15 cellular contexts compared by ENCODE assay signal in genomic region chr1:53316742-53317650, GRCh38. TPM values are rescaled to one million over a fixed set of nuclear protein-coding genes. Genes with fewer than 3 reads are reported as not detected.
DNase-seq lines count a peak whose midpoint lies in the region; ATAC-seq, FAIRE-seq and TF ChIP-seq lines count a peak whose summit lies in the region.
"Had no signal": no experiment of that assay in that cellular context is flagged by ENCODE, and none has a peak within 500 bp of the region (broad histone marks: within the 10 kb centered on the region; RNA-seq: fewer than 3 reads in every experiment).

No MANE protein-coding gene starts in this region.

- TF ChIP-seq CTCF in K562 (IDR thresholded peaks at IDR 0.05 in 2 of 3, conservative IDR thresholded peaks at IDR 0.05 in 1 of 3; ENCODE audit: insufficient read depth in 2 of 3, low read depth in 1 of 3, low read length in 3 of 3) (no peak), osteoblast (IDR thresholded peaks at IDR 0.05; ENCODE audit: extremely low read depth, low read depth, low read length) (no peak)

- TF ChIP-seq POLR2A in K562 (conservative IDR thresholded peaks at IDR 0.05) = no peak

- H4K20me1 ChIP-seq in K562 (replicated peaks; ENCODE audit: control insufficient read depth, insufficient read depth, low read length) (peaks cover 22% of the 10 kb centered on the region), osteoblast (ENCODE audit: insufficient read depth, low read length) (no peaks in the 10 kb centered on the region)

- peak overlapping the region in 1 of 2 experiments; percentile 76; a peak in 2 of 4 replicates for H3K9ac ChIP-seq in K562 (ENCODE audit: insufficient read depth in 1 of 2, low read depth in 2 of 2, low read length in 2 of 2)

- in situ Hi-C loops in K562 (cut with MboI) = no loop called here

- no peak for DNase-seq in T-helper 1 cell
- peak; percentile 92 for DNase-seq in NCI-H1694 treated with DMSO at 0.1 percent for 48 hours (lab: John Stamatoyannopoulos, UW)
- DNase-seq in K562 (ENCODE audit: extremely low read depth in 1 of 4, low spot score in 3 of 4) = peak in 1 of 4 experiments; percentile 32
- peak; percentile 68 for DNase-seq in osteoblast (ENCODE audit: insufficient read length, low spot score, missing footprints)
- no peak for DNase-seq in HK-2 (ENCODE audit: unreplicated experiment)
- DNase-seq: activated T-cell treated with anti-CD3 and anti-CD28 coated beads, Interleukin-2, amount 50 U/mL, for 48 hours; brain microvascular endothelial cell; erythroblast; sigmoid colon; T1000; trophoblast cell had no signal

- H3K36me3 Mint-ChIP-seq in T-helper 1 cell treated with Interleukin-12 subunit alpha and Interleukin-12 subunit beta and Interleukin-4 antibody, amounts not matched to agents 30 μg/mL and 1 μg/mL, for 36 hours (ENCODE audit: low read depth) = peaks cover 9% of the 10 kb centered on the region

- peaks cover 15% of the 10 kb centered on the region for H3K4me1 Mint-ChIP-seq in T-helper 1 cell treated with Interleukin-12 subunit alpha and Interleukin-12 subunit beta and Interleukin-4 antibody, amounts not matched to agents 30 μg/mL and 1 μg/mL, for 36 hours (ENCODE audit: low read depth)

- no peak overlapping the region for H3K4me3 Mint-ChIP-seq in T-helper 1 cell treated with Interleukin-12 subunit alpha and Interleukin-12 subunit beta and Interleukin-4 antibody, amounts not matched to agents 30 μg/mL and 1 μg/mL, for 36 hours

- H3K4me1 ChIP-seq in K562 (replicated peaks in 1 of 2; ENCODE audit: control insufficient read depth in 2 of 2, insufficient read depth in 2 of 2, low read length in 2 of 2) (peaks cover 0 to 24% of the 10 kb centered on the region in 2 experiments; a peak in 4 of 5 replicates), osteoblast (ENCODE audit: insufficient read depth, low read length) (no peaks in the 10 kb centered on the region)
- H3K4me1 ChIP-seq: sigmoid colon had no signal

- peak; percentile 59 for FAIRE-seq in K562 (lab: Jason Lieb, UNC)

- intact Hi-C loops in K562 (cut with micrococcal nuclease) = no loop called here

- H3K27ac ChIP-seq in K562 (ENCODE audit: extremely low read depth, low read depth, low read length) (no peak overlapping the region), osteoblast (ENCODE audit: low read depth, low read length) (no peak overlapping the region)
- H3K27ac ChIP-seq: brain microvascular endothelial cell, HL-60, sigmoid colon had no signal

- WGBS in K562 (ENCODE audit: insufficient coverage, low coverage, missing lambda C conversion rate) = 74% methylated on average over 16 of the region's 19 CpGs

- BruUV-seq in K562 (replicated peaks; lab: Mats Ljungman, UMichigan) = no TSS peak

- H3K9me1 ChIP-seq in K562 (ENCODE audit: control insufficient read depth, insufficient read depth, low read length) = no peaks in the 10 kb centered on the region

- peaks cover 93% of the 10 kb centered on the region for H3K36me3 ChIP-seq in K562 (ENCODE audit: control insufficient read depth, insufficient read depth, low read length)
- peaks cover 3% of the 10 kb centered on the region for H3K36me3 ChIP-seq in osteoblast (ENCODE audit: insufficient read depth, low read length)
- H3K36me3 ChIP-seq: brain microvascular endothelial cell, sigmoid colon had no signal

- no peaks in the 10 kb centered on the region for H3K9me3 Mint-ChIP-seq in T-helper 1 cell treated with Interleukin-12 subunit alpha and Interleukin-12 subunit beta and Interleukin-4 antibody, amounts not matched to agents 30 μg/mL and 1 μg/mL, for 36 hours

- ATAC-seq in K562 (no peak; the same call in 1 of the 3 replicates), GM18907 (IDR thresholded peaks at IDR 0.05; ENCODE audit: unreplicated experiment) (no peak), GM19328 (IDR thresholded peaks at IDR 0.05; ENCODE audit: unreplicated experiment) (no peak)

- peak overlapping the region; percentile 72 for H3K27ac Mint-ChIP-seq in T-helper 1 cell treated with Interleukin-12 subunit alpha and Interleukin-12 subunit beta and Interleukin-4 antibody, amounts not matched to agents 30 μg/mL and 1 μg/mL, for 36 hours

- H3K9me3 ChIP-seq in K562 (replicated peaks; ENCODE audit: control insufficient read depth, insufficient read depth, low read depth, low read length) = no peaks in the 10 kb centered on the region
- no peaks in the 10 kb centered on the region for H3K9me3 ChIP-seq in osteoblast (ENCODE audit: low read depth, low read length)
- H3K9me3 ChIP-seq: sigmoid colon had no signal

- no peaks in the 10 kb centered on the region for H3K27me3 Mint-ChIP-seq in T-helper 1 cell treated with Interleukin-12 subunit alpha and Interleukin-12 subunit beta and Interleukin-4 antibody, amounts not matched to agents 30 μg/mL and 1 μg/mL, for 36 hours (ENCODE audit: low read depth)

- H3K27me3 ChIP-seq in K562 (ENCODE audit: control insufficient read depth in 2 of 2, insufficient read depth in 2 of 2, low read length in 2 of 2) (no peaks in the 10 kb centered on the region), osteoblast (ENCODE audit: insufficient read depth, low read length) (no peaks in the 10 kb centered on the region)
- H3K27me3 ChIP-seq: brain microvascular endothelial cell, sigmoid colon had no signal

- POLR2A ChIA-PET in K562 (lab: Yijun Ruan, JAX) = interaction anchor here (0.6 to 2.7 kb wide), 7 partner anchors 8 to 475 kb away, joined by 3 to 18 read pairs (median 4); no protein-coding TSS in a partner anchor

- TF ChIP-seq RAD21 in K562 (CRISPR knock-in tag; conservative IDR thresholded peaks at IDR 0.05 in 1 of 2, IDR thresholded peaks at IDR 0.05 in 1 of 2) = no peak

- CTCF ChIA-PET in K562 (lab: Yijun Ruan, JAX; ENCODE audit: low intra/inter-chr PET ratio) = interaction anchor here (0.6 kb wide), 1 partner anchor 125 kb away, joined by 3 read pairs; no protein-coding TSS in a partner anchor

- H3K79me2 ChIP-seq in K562 (ENCODE audit: control insufficient read depth, insufficient read depth, low read length) = peaks cover 29% of the 10 kb centered on the region; the same call in 2 of the 3 replicates
- H3K79me2 ChIP-seq in osteoblast (ENCODE audit: insufficient read depth, low read length) = no peaks in the 10 kb centered on the region

- TF ChIP-seq EP300 in K562 (IDR thresholded peaks at IDR 0.05; ENCODE audit: low read length) = no peak

- H3K4me2 ChIP-seq in K562 (ENCODE audit: insufficient read depth, low read length) = no peak overlapping the region
- no peak overlapping the region for H3K4me2 ChIP-seq in osteoblast (ENCODE audit: insufficient read depth, low read length)

- H2AFZ ChIP-seq in K562 (ENCODE audit: low read depth, low read length) = no peak overlapping the region
- no peak overlapping the region for H2AFZ ChIP-seq in osteoblast (ENCODE audit: low read length)

- H3K4me3 ChIP-seq in K562 (no peak overlapping the region), osteoblast (ENCODE audit: insufficient read depth, low read length) (no peak overlapping the region)
- H3K4me3 ChIP-seq: sigmoid colon had no signal

TF ChIP-seq in K562, 482 proteins besides CTCF, POLR2A, EP300 and RAD21 (continues in another document):
- TF ChIP-seq RNF2 (IDR thresholded peaks at IDR 0.05) (no peak), NFYB (IDR thresholded peaks at IDR 0.05; ENCODE audit: extremely low read depth, insufficient read length) (no peak), MAFK (IDR thresholded peaks at IDR 0.05; ENCODE audit: low read length) (no peak), ZNF639 (CRISPR knock-in tag; conservative IDR thresholded peaks at IDR 0.05 in 1 of 2, IDR thresholded peaks at IDR 0.05 in 1 of 2) (no peak), ZBTB5 (IDR thresholded peaks at IDR 0.05) (no peak)

RNA-seq across cellular contexts. Expression of gene LRP8, which starts 10.9 kb away (rescaled TPM):
- 204 and 345 TPM in 2 replicates for total RNA-seq in K562 (2011; cell fraction: chromatin; rRNA removed; ENCODE audit: low replicate concordance)
- total RNA-seq in K562 (2011; cell fraction: nucleolus; rRNA removed) = 194 and 216 TPM in 2 replicates
- 168 and 198 TPM in 2 replicates for total RNA-seq in K562 (2011; cell fraction: nucleoplasm; rRNA removed)
- total RNA-seq in K562 (2014; rRNA removed) (24.2 and 27.6 TPM in 2 replicates), K562 (2014; rRNA removed; fragmentation: Illumina TruSeq; extraction: Trizol) (27.5 and 29.1 TPM in 2 replicates), K562 (2015; rRNA removed; fragmentation: Illumina TruSeq; extraction: Trizol) (35.3 and 35.9 TPM in 2 replicates), K562 (2021) (34.3 and 42.7 TPM in 2 replicates), osteoblast (8.3 and 11.2 TPM in 2 replicates)
- polyA plus RNA-seq in K562 (2011; rRNA removed) (56.1 and 81.1 TPM in 2 replicates), K562 (2014; fragmentation: Illumina TruSeq; extraction: Trizol) (41.4 and 44.4 TPM in 2 replicates), K562 (2014; fragmentation: Nextera tagmentation; extraction: Ambion mirVana) (1 to 10 TPM; 7.1 to 8.8 TPM), K562 (2014; rRNA removed) (31.3 and 35.3 TPM in 2 replicates)
- polyA plus RNA-seq in K562 (2011; cell fraction: cytosol; rRNA removed) = 51.8 and 56.8 TPM in 2 replicates
- polyA plus RNA-seq in K562 (2011; cell fraction: nucleus; rRNA removed) = 300 and 376 TPM in 2 replicates
- 19.3 and 23.5 TPM in 2 replicates for polyA plus RNA-seq in K562 (2012)
- 90.5 and 95.8 TPM in 2 replicates for polyA minus RNA-seq in K562 (2011; rRNA and poly(A)+ RNA removed)
- 33.8 and 37.6 TPM in 2 replicates for polyA minus RNA-seq in K562 (2011; cell fraction: cytosol; rRNA and poly(A)+ RNA removed)
- polyA minus RNA-seq in K562 (2011; cell fraction: nucleus; rRNA and poly(A)+ RNA removed) = 90.9 and 98.3 TPM in 2 replicates

Comparison
In these comparisons a context has a peak if more than half of its experiments do, and no peak if none do; other contexts are left out.
1. DNase-seq: peak in NCI-H1694 treated with DMSO at 0.1 percent for 48 hours (single experiment) and osteoblast (single experiment); none in T-helper 1 cell (0 of 5) and HK-2 (single experiment).